ENCODE assay signal across 8 cellular contexts in genomic region chr20:11919571-11919970, GRCh38. TPM values are rescaled to one million over a fixed set of nuclear protein-coding genes. Genes with fewer than 3 reads are reported as not detected.
A peak's percentile ranks its signal among the peaks of the same experiment; 100 is the strongest.
DNase-seq lines count a peak whose midpoint lies in the region; ATAC-seq and TF ChIP-seq lines count a peak whose summit lies in the region.
"Had no signal": no experiment of that assay in that cellular context is flagged by ENCODE, and none has a peak within 500 bp of the region (broad histone marks: within the 10 kb centered on the region; RNA-seq: fewer than 3 reads in every experiment).

No MANE protein-coding gene starts in this region.

- H3K4me2 ChIP-seq in H9 (ENCODE audit: insufficient read depth, insufficient read length, low read length), result no peak overlapping the region

- H3K23ac ChIP-seq in H9 (ENCODE audit: insufficient read length, low read depth, low read length), result no peak overlapping the region

- no peak overlapping the region for H3T11ph ChIP-seq in H9 (ENCODE audit: low read length)

- H3K27me3 ChIP-seq in left lung, result no peaks in the 10 kb centered on the region
- H3K27me3 ChIP-seq in spleen (replicated peaks in 1 of 7), result no peaks in the 10 kb centered on the region
- H3K27me3 ChIP-seq in H9 (ENCODE audit: insufficient read depth, low read length), result no peaks in the 10 kb centered on the region

- no peak overlapping the region for H2BK12ac ChIP-seq in H9 (ENCODE audit: insufficient read length, low read depth, low read length)

- no peaks in the 10 kb centered on the region for H3K79me2 ChIP-seq in H9 (ENCODE audit: insufficient read depth, low read length)

- no peak for TF ChIP-seq POLR2A in spleen (IDR thresholded peaks at IDR 0.05)

- H3K9ac ChIP-seq in H9 (ENCODE audit: extremely low read depth, insufficient read length, low read length), result no peak overlapping the region

- H3K9me3 ChIP-seq in left lung (no peaks in the 10 kb centered on the region), spleen (no peaks in the 10 kb centered on the region), H9 (ENCODE audit: control insufficient read depth, low read depth, low read length) (no peaks in the 10 kb centered on the region)

- H2AK5ac ChIP-seq in H9 (ENCODE audit: insufficient read length, low read length), result no peak overlapping the region

- H4K8ac ChIP-seq in H9 (replicated peaks; ENCODE audit: insufficient read length, low read depth, low read length), result no peak overlapping the region

- ATAC-seq in left lung, result no peak
- ATAC-seq: natural killer cell had no signal

- H3K23me2 ChIP-seq in H9 (ENCODE audit: insufficient read length, low read depth, low read length, poor library complexity, severe bottlenecking), result no peaks in the 10 kb centered on the region

- H3K27ac Mint-ChIP-seq in H9, result no peak overlapping the region
- H3K27ac Mint-ChIP-seq: natural killer cell had no signal

- no peak overlapping the region for H2BK120ac ChIP-seq in H9 (ENCODE audit: low read depth, low read length, poor library complexity, severe bottlenecking)

- peaks cover 30 to 44% of the 10 kb centered on the region in 2 experiments for H3K4me1 Mint-ChIP-seq in H9

- H3K36me3 Mint-ChIP-seq in H9 (ENCODE audit: insufficient read depth in 1 of 3, low read depth in 3 of 3), result peaks cover 11 to 32% (median 18%) of the 10 kb centered on the region in 3 experiments; a peak in 6 of 7 replicates
- H3K36me3 Mint-ChIP-seq: natural killer cell had no signal

- H3K79me1 ChIP-seq in H9 (ENCODE audit: insufficient read depth, low read depth, low read length, poor library complexity, severe bottlenecking), result no peaks in the 10 kb centered on the region

- TF ChIP-seq CTCF in WI38 (IDR thresholded peaks at IDR 0.05; ENCODE audit: low read depth, low read length), result no peak
- no peak for TF ChIP-seq CTCF in left lung (IDR thresholded peaks at IDR 0.05)
- no peak for TF ChIP-seq CTCF in spleen (IDR thresholded peaks at IDR 0.05 in 8 of 11, conservative IDR thresholded peaks at IDR 0.05 in 3 of 11)
- no peak for TF ChIP-seq CTCF in H9 (conservative IDR thresholded peaks at IDR 0.05)

- H3K56ac ChIP-seq in H9 (ENCODE audit: insufficient read length, low read depth, low read length), result no peak overlapping the region

- H4K5ac ChIP-seq in H9 (ENCODE audit: insufficient read length, low read depth, low read length), result no peak overlapping the region

- H3K4me3 ChIP-seq in WI38 (ENCODE audit: low read depth, low read length) (peak overlapping the region; percentile 66), left lung (peak overlapping the region; percentile 10 to 26), spleen (peak overlapping the region in 5 of 8 donors; percentile 1 to 53 (median 34))

- no peak overlapping the region for H2AFZ ChIP-seq in H9 (ENCODE audit: low read length)

- peaks cover 0 to 20% of the 10 kb centered on the region in 2 donors for H3K4me1 ChIP-seq in left lung
- peaks cover 0 to 31% (median 11%) of the 10 kb centered on the region in 6 donors for H3K4me1 ChIP-seq in spleen
- no peaks in the 10 kb centered on the region for H3K4me1 ChIP-seq in H9 (ENCODE audit: insufficient read depth, low read length)

- no peak overlapping the region for H3K4me3 Mint-ChIP-seq in H9
- H3K4me3 Mint-ChIP-seq: natural killer cell had no signal

- H3K14ac ChIP-seq in H9 (ENCODE audit: insufficient read depth, low read length), result no peak overlapping the region

- no peaks in the 10 kb centered on the region for H3K9me3 Mint-ChIP-seq in H9
- H3K9me3 Mint-ChIP-seq: natural killer cell had no signal

- no peak overlapping the region for H2BK15ac ChIP-seq in H9 (ENCODE audit: low read depth, low read length)

- H3K27ac ChIP-seq in left lung (peak overlapping the region in 1 of 2 donors; percentile 40), spleen (no peak overlapping the region), H9 (ENCODE audit: insufficient read length, low read depth, low read length) (no peak overlapping the region)

- no peak overlapping the region for H4K91ac ChIP-seq in H9 (ENCODE audit: insufficient read length, low read depth, low read length)

- DNase-seq in NCI-H1694 (lab: John Stamatoyannopoulos, UW) (peak; percentile 34), left lung (no peak), spleen (no peak), AG08396 (ENCODE audit: low spot score) (no peak), H9 (no peak), T-helper 1 cell (no peak)
- DNase-seq: natural killer cell had no signal

- H3K27me3 Mint-ChIP-seq in H9 (ENCODE audit: low read depth), result no peaks in the 10 kb centered on the region

- WGBS in spleen, 5 donors, result 79 to 90% (median 88%) methylated on average over 7 of the region's 7 CpGs
- no CpG with 5 or more reads among the region's 7 CpGs for WGBS in H9 (ENCODE audit: extremely low coverage, insufficient read length, low lambda C conversion rate)

- intact Hi-C loops in left lung (cut with DNase I) (no loop called here), spleen (cut with DNase I; ENCODE audit: low total_unique reads) (no loop called here)

- no peak overlapping the region for H3K18ac ChIP-seq in H9 (ENCODE audit: insufficient read length, low read depth, low read length)

- no peak overlapping the region for H3K4ac ChIP-seq in H9 (ENCODE audit: low read depth, low read length)

- H4K20me1 ChIP-seq in H9 (ENCODE audit: control insufficient read depth, insufficient read depth, insufficient read length), result no peaks in the 10 kb centered on the region

- H3K36me3 ChIP-seq in left lung, result peaks cover 0 to 12% of the 10 kb centered on the region in 2 donors
- peaks cover 0 to 16% (median 2%) of the 10 kb centered on the region in 6 donors for H3K36me3 ChIP-seq in spleen

- H2BK5ac ChIP-seq in H9 (ENCODE audit: insufficient read length, low read length), result no peak overlapping the region

- no peak overlapping the region for H2BK20ac ChIP-seq in H9 (ENCODE audit: low read depth, low read length, poor library complexity, severe bottlenecking)

RNA-seq across cellular contexts. Expression of gene BTBD3, which starts 1.9 kb away (rescaled TPM):
- total RNA-seq in left lung, result 10 to 100 TPM; 24.7 to 26.1 TPM
- total RNA-seq in spleen, result 10 to 100 TPM; 14.8 to 30.7 (median 22.6) TPM
- 1 to 10 TPM; 3.3 to 5.9 (median 3.5) TPM for polyA plus RNA-seq in spleen
- 61.6 and 62.1 TPM in 2 replicates for total RNA-seq in H9 (2021)
